ENCODE assay signal across 19 cellular contexts in the genomic region with DNA sequence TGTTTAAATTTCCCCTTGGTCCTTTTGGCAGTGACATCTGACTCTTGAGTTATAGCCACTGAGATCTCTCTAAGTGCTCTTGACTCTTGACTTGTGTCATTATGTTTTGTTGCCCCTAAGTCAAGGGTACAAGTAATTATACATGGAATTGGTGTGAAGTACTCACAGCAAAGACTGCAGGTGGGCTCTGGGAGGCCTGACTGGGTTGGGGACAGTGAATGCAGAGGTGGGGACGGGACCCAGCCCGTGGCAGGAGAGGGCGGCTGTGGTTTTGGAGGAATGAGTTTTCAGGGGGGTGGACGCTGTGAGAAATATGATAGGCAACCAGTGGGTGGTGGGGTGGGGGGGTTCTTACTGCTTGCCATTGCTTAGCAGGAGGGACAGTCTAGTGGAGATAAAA.
A peak's percentile ranks its signal among the peaks of the same experiment; 100 is the strongest.
DNase-seq lines count a peak whose midpoint lies in the region; ATAC-seq, FAIRE-seq and TF ChIP-seq lines count a peak whose summit lies in the region.
"Had no signal": no experiment of that assay in that cellular context is flagged by ENCODE, and none has a peak within 500 bp of the region (broad histone marks: within the 10 kb centered on the region; RNA-seq: fewer than 3 reads in every experiment).

No MANE protein-coding gene starts in this region.

- H3K27ac ChIP-seq in small intestine (ENCODE audit: low read depth in 1 of 2, low read length in 1 of 2) (no peak overlapping the region), ovary (no peak overlapping the region)
- H3K27ac ChIP-seq: breast epithelium, heart left ventricle, neural progenitor cell, SJCRH30 had no signal

- H3K4me1 ChIP-seq in small intestine (ENCODE audit: control insufficient read depth in 2 of 2, insufficient read depth in 1 of 2, low read depth in 1 of 2, low read length in 1 of 2) (peaks cover 7 to 13% of the 10 kb centered on the region in 2 donors), ovary (ENCODE audit: insufficient read depth) (peaks cover 3% of the 10 kb centered on the region)
- H3K4me1 ChIP-seq: breast epithelium had no signal

- peaks cover 9 to 40% of the 10 kb centered on the region in 2 donors for H3K36me3 Mint-ChIP-seq in activated T-cell treated with anti-CD3 and anti-CD28 coated beads, Interleukin-2, amount 50 U/mL, for 72 hours (ENCODE audit: insufficient read depth in 2 of 2)
- H3K36me3 Mint-ChIP-seq in central memory CD8-positive, alpha-beta T cell (ENCODE audit: insufficient read depth), result peaks cover 14% of the 10 kb centered on the region
- peaks cover 49 to 68% of the 10 kb centered on the region in 2 donors for H3K36me3 Mint-ChIP-seq in stimulated activated naive B cell treated with anti-CD40 and anti-IgM and Interleukin-4, amounts not matched to agents 10 μg/mL and 1 μg/mL and 100 μg/mL, for 72 hours

- no peaks in the 10 kb centered on the region for H3K9me3 Mint-ChIP-seq in activated T-cell treated with anti-CD3 and anti-CD28 coated beads, Interleukin-2, amount 50 U/mL, for 72 hours
- H3K9me3 Mint-ChIP-seq in central memory CD8-positive, alpha-beta T cell, result no peaks in the 10 kb centered on the region
- H3K9me3 Mint-ChIP-seq in stimulated activated naive B cell treated with anti-CD40 and anti-IgM and Interleukin-4, amounts not matched to agents 10 μg/mL and 1 μg/mL and 100 μg/mL, for 72 hours, result peaks cover 9% of the 10 kb centered on the region in 2 donors

- no peak for TF ChIP-seq POLR2A in ovary (IDR thresholded peaks at IDR 0.05)

- H3K4me1 Mint-ChIP-seq in activated T-cell treated with anti-CD3 and anti-CD28 coated beads, Interleukin-2, amount 50 U/mL, for 72 hours (ENCODE audit: low read depth), result peaks cover 87% of the 10 kb centered on the region
- H3K4me1 Mint-ChIP-seq in central memory CD8-positive, alpha-beta T cell, result peaks cover 71% of the 10 kb centered on the region
- peaks cover 65 to 85% of the 10 kb centered on the region in 2 donors for H3K4me1 Mint-ChIP-seq in stimulated activated naive B cell treated with anti-CD40 and anti-IgM and Interleukin-4, amounts not matched to agents 10 μg/mL and 1 μg/mL and 100 μg/mL, for 72 hours

- no peak for FAIRE-seq in small intestine (lab: Jason Lieb, UNC)
- FAIRE-seq: islet of Langerhans had no signal

- H3K27me3 ChIP-seq in small intestine (ENCODE audit: control insufficient read depth in 2 of 2, insufficient read depth in 2 of 2, low read length in 2 of 2) (no peaks in the 10 kb centered on the region), ovary (no peaks in the 10 kb centered on the region)
- H3K27me3 ChIP-seq: breast epithelium, heart left ventricle, neural progenitor cell, SJCRH30 had no signal

- WGBS in small intestine, 3 donors, result 91 to 96% (median 93%) methylated on average over 4 of the region's 4 CpGs
- WGBS in ovary, 3 donors, result 94 to 98% (median 95%) methylated on average over 4 of the region's 4 CpGs

- no peaks in the 10 kb centered on the region for H3K9me3 ChIP-seq in small intestine (ENCODE audit: control insufficient read depth, low read depth)
- H3K9me3 ChIP-seq in ovary, result no peaks in the 10 kb centered on the region
- H3K9me3 ChIP-seq: breast epithelium, heart left ventricle had no signal

- H3K36me3 ChIP-seq in small intestine (ENCODE audit: control insufficient read depth in 2 of 2, insufficient read depth in 2 of 2, low read length in 2 of 2), result no peaks in the 10 kb centered on the region
- H3K36me3 ChIP-seq in ovary, result no peaks in the 10 kb centered on the region
- H3K36me3 ChIP-seq: breast epithelium, heart left ventricle, neural progenitor cell, SJCRH30 had no signal

- H3K27me3 Mint-ChIP-seq in activated T-cell treated with anti-CD3 and anti-CD28 coated beads, Interleukin-2, amount 50 U/mL, for 72 hours (ENCODE audit: low read depth), result no peaks in the 10 kb centered on the region
- no peaks in the 10 kb centered on the region for H3K27me3 Mint-ChIP-seq in central memory CD8-positive, alpha-beta T cell
- no peaks in the 10 kb centered on the region for H3K27me3 Mint-ChIP-seq in stimulated activated naive B cell treated with anti-CD40 and anti-IgM and Interleukin-4, amounts not matched to agents 10 μg/mL and 1 μg/mL and 100 μg/mL, for 72 hours

- CTCF ChIA-PET in HEK293T (lab: Yijun Ruan, JAX), result no interaction called here

- POLR2A ChIA-PET in HEK293T (lab: Yijun Ruan, JAX), result no interaction called here

- H3K27ac Mint-ChIP-seq in activated T-cell treated with anti-CD3 and anti-CD28 coated beads, Interleukin-2, amount 50 U/mL, for 72 hours, result peak overlapping the region; percentile 74
- peak overlapping the region; percentile 67 for H3K27ac Mint-ChIP-seq in central memory CD8-positive, alpha-beta T cell (ENCODE audit: low read depth)
- H3K27ac Mint-ChIP-seq in stimulated activated naive B cell treated with anti-CD40 and anti-IgM and Interleukin-4, amounts not matched to agents 10 μg/mL and 1 μg/mL and 100 μg/mL, for 72 hours, result peak overlapping the region; percentile 97
- H3K27ac Mint-ChIP-seq: neural progenitor cell had no signal

- ATAC-seq in activated T-cell treated with anti-CD3 and anti-CD28 coated beads, Interleukin-2, amount 50 U/mL, for 72 hours (replicated peaks in 1 of 2), result peak; percentile 14 to 27
- no peak for ATAC-seq in central memory CD8-positive, alpha-beta T cell (replicated peaks; ENCODE audit: extremely low read depth, poor library complexity, severe bottlenecking)
- peak in 1 of 2 donors; percentile 4 for ATAC-seq in stimulated activated naive B cell treated with anti-CD40 and anti-IgM and Interleukin-4, amounts not matched to agents 10 μg/mL and 1 μg/mL and 100 μg/mL, for 72 hours (replicated peaks)
- ATAC-seq: heart left ventricle had no signal

- H3K4me3 Mint-ChIP-seq in activated T-cell treated with anti-CD3 and anti-CD28 coated beads, Interleukin-2, amount 50 U/mL, for 72 hours, result peak overlapping the region; percentile 17 to 42
- H3K4me3 Mint-ChIP-seq in central memory CD8-positive, alpha-beta T cell, result no peak overlapping the region
- H3K4me3 Mint-ChIP-seq in stimulated activated naive B cell treated with anti-CD40 and anti-IgM and Interleukin-4, amounts not matched to agents 10 μg/mL and 1 μg/mL and 100 μg/mL, for 72 hours, result peak overlapping the region; percentile 72 to 73
- H3K4me3 Mint-ChIP-seq: neural progenitor cell had no signal

- no peak for TF ChIP-seq CTCF in ovary (IDR thresholded peaks at IDR 0.05)

- TF ChIP-seq EP300 in ovary (IDR thresholded peaks at IDR 0.05), result no peak

- intact Hi-C loops in ovary (cut with DNase I), result no loop called here

- H3K4me3 ChIP-seq in small intestine (ENCODE audit: low read depth in 1 of 2, low read length in 2 of 2) (no peak overlapping the region), ovary (no peak overlapping the region)
- H3K4me3 ChIP-seq: breast epithelium, heart left ventricle, neural progenitor cell, SJCRH30 had no signal

- peak in 1 of 2 donors; percentile 28 for DNase-seq in activated T-cell treated with anti-CD3 and anti-CD28 coated beads, Interleukin-2, amount 50 U/mL, for 72 hours
- DNase-seq in activated T-cell treated with anti-CD3 and anti-CD28 coated beads, Interleukin-2, amount 50 U/mL, for 48 hours, result no peak
- DNase-seq in HEK293T (ENCODE audit: extremely low spot score), result peak; percentile 33
- no peak for DNase-seq in central memory CD8-positive, alpha-beta T cell (ENCODE audit: low spot score in 2 of 2)
- no peak for DNase-seq in stimulated activated naive B cell treated with anti-CD40 and anti-IgM and Interleukin-4, amounts not matched to agents 10 μg/mL and 1 μg/mL and 100 μg/mL, for 72 hours
- DNase-seq in small intestine, result no peak
- DNase-seq in ovary, result no peak
- no peak for DNase-seq in T1000 (lab: John Stamatoyannopoulos, UW)
- DNase-seq: activated gamma-delta T cell treated with Interleukin-2 at 50 U/mL for 16 hours, AML-193, DMS153, heart left ventricle, mammary epithelial cell, NCI-H2029, NCI-H524 treated with DMSO at 0.1 percent for 48 hours, SJCRH30 had no signal

TF ChIP-seq in HEK293T, 16 proteins besides CTCF, POLR2A, EP300 and RAD21:
- TF ChIP-seq HDGF (IDR thresholded peaks at IDR 0.05; ENCODE audit: borderline replicate concordance) (no peak), ARNT (IDR thresholded peaks at IDR 0.05) (0 out of 2 replicates have a peak, but pooled peaks have one; percentile 28), TARDBP (IDR thresholded peaks at IDR 0.05) (no peak), ELF4 (IDR thresholded peaks at IDR 0.05) (no peak), FOXA1 (IDR thresholded peaks at IDR 0.05) (no peak), L3MBTL2 (conservative IDR thresholded peaks at IDR 0.05) (no peak), LEF1 (IDR thresholded peaks at IDR 0.05; ENCODE audit: borderline replicate concordance) (no peak), NFRKB (IDR thresholded peaks at IDR 0.05) (no peak), SUZ12 (IDR thresholded peaks at IDR 0.05) (no peak), CTBP1 (IDR thresholded peaks at IDR 0.05; ENCODE audit: borderline replicate concordance) (peak; percentile 76; the same call in 1 of the 2 replicates)
- TF ChIP-seq, protein P1, sequence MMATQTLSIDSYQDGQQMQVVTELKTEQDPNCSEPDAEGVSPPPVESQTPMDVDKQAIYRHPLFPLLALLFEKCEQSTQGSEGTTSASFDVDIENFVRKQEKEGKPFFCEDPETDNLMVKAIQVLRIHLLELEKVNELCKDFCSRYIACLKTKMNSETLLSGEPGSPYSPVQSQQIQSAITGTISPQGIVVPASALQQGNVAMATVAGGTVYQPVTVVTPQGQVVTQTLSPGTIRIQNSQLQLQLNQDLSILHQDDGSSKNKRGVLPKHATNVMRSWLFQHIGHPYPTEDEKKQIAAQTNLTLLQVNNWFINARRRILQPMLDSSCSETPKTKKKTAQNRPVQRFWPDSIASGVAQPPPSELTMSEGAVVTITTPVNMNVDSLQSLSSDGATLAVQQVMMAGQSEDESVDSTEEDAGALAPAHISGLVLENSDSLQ (IDR thresholded peaks at IDR 0.05), result peak; percentile 95
